1 cellular context compared by ENCODE assay signal in genomic region chr18:9704233-9705118, GRCh38.
TF ChIP-seq lines count a peak whose summit lies in the region.

No MANE protein-coding gene starts in this region.

TF ChIP-seq in K562, 482 proteins besides CTCF, POLR2A, EP300 and RAD21 (continued from another document):
- TF ChIP-seq, protein P1, sequence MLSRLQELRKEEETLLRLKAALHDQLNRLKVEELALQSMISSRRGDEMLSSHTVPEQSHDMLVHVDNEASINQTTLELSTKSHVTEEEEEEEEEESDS (CRISPR knock-in tag; IDR thresholded peaks at IDR 0.05): no peak
- TF ChIP-seq DPF2 (IDR thresholded peaks at IDR 0.05) (no peak), ZNF644 (tag; IDR thresholded peaks at IDR 0.05; ENCODE audit: low read depth) (0 out of 2 replicates have a peak, but pooled peaks have one; percentile 5), HDAC2 (IDR thresholded peaks at IDR 0.05) (no peak)
